ENCODE assay signal across 8 cellular contexts in the genomic region with DNA sequence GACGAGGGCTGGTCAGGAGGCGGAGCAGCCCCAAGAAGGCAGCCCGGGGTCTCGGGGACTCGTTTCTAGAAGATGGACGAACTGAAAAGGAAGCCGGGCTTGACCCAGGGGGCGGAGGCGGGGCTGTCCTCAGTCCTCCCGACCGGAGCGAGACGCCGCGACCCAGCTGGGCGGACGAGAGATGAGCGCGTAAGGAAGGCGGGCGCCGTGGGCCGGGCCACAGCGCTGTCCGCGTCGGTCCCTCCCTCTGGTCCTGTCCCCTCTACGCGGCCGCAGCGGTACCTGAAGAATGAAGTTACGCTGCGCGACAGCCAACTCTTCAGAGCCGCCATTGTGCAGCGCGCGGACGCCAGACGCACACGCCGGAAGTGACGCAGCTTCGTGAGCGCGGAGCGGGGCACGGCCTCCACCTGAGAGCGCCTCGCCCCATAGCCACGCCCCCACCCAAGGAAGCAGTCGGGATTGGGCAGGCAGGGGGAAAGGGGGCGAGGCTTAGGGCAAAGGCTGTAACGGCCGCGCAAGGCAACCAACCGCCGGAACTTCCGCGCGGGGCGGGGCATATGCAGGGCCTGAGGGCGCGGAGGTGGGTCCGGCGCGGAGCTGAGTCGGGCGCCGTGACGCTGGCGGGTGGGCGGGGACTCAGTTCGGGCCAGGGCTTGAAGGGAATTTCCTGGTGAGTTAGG. TPM values are rescaled to one million over a fixed set of nuclear protein-coding genes. Genes with fewer than 3 reads are reported as not detected.
DNase-seq lines count a peak whose midpoint lies in the region; ATAC-seq and TF ChIP-seq lines count a peak whose summit lies in the region.

A gene (minus strand): TSS at position 370 of the 683 bp plus-strand sequence. CDS start 38 bp downstream, at position 332.

- H3K9me3 ChIP-seq in HUES64 (ENCODE audit: insufficient read depth, low read depth, low read length) (no peaks in the 10 kb centered on the region), OCI-LY1 (ENCODE audit: low read length) (no peaks in the 10 kb centered on the region), mesodermal cell (ENCODE audit: control insufficient read depth, low read length) (no peaks in the 10 kb centered on the region)

- H3K4me1 ChIP-seq in HUES64 (ENCODE audit: insufficient read depth, low read length) (peaks cover 17% of the 10 kb centered on the region; the same call in 1 of the 2 replicates), OCI-LY1 (ENCODE audit: insufficient read depth, low read length, severe bottlenecking) (peaks cover 26% of the 10 kb centered on the region), mesodermal cell (ENCODE audit: control insufficient read depth, insufficient read depth, low read length, poor library complexity, severe bottlenecking) (peaks cover 21% of the 10 kb centered on the region)

- peak within 1 kb of the TSS; percentile 97 for H3K27ac Mint-ChIP-seq in Calu3 (ENCODE audit: unreplicated experiment)

- H3K27me3 Mint-ChIP-seq in Calu3 (ENCODE audit: unreplicated experiment) = no peaks in the 10 kb centered on the region

- H3K4me3 Mint-ChIP-seq in Calu3 (ENCODE audit: low read depth, unreplicated experiment) = peak within 1 kb of the TSS; percentile 99

- H3K4me3 ChIP-seq in HUES64 (ENCODE audit: low read length) (peak within 1 kb of the TSS; percentile 98), OCI-LY1 (ENCODE audit: low read depth, low read length, poor library complexity, severe bottlenecking) (peak within 1 kb of the TSS; percentile 81), mesodermal cell (ENCODE audit: extremely low read depth, insufficient read depth, low read length, poor library complexity, severe bottlenecking) (peak within 1 kb of the TSS; percentile 97)

- peak; percentile 92 for ATAC-seq in GM21447 (IDR thresholded peaks at IDR 0.05; ENCODE audit: unreplicated experiment)

- no peaks in the 10 kb centered on the region for H4K20me1 ChIP-seq in OCI-LY1 (ENCODE audit: insufficient read depth, low read length)

- DNase-seq in Calu3 = peak; percentile 100
- DNase-seq in activated CD8-positive, alpha-beta memory T cell treated with anti-CD3 and anti-CD28 coated beads, Interleukin-2, amount 50 U/mL, for 4 hours = peak; percentile 100
- peak; percentile 100 for DNase-seq in stimulated activated CD8-positive, alpha-beta memory T cell treated with anti-CD3 and anti-CD28 coated beads, Interleukin-15, amount 100 ng/mL, for 4 hours (ENCODE audit: low read depth in 2 of 2)

- H3K36me3 ChIP-seq in HUES64 (ENCODE audit: insufficient read depth, low read length) (peaks cover 40% of the 10 kb centered on the region), OCI-LY1 (ENCODE audit: insufficient read depth, low read length) (peaks cover 40% of the 10 kb centered on the region), mesodermal cell (ENCODE audit: control insufficient read depth, insufficient read depth, low read length) (peaks cover 48% of the 10 kb centered on the region)

- H3F3A ChIP-seq in OCI-LY1 (ENCODE audit: insufficient read depth, low read length) = no peaks in the 10 kb centered on the region

- CTCF ChIA-PET in Calu3 (lab: Charles Lee) = interaction anchor here (0.6 to 0.7 kb wide), 3 partner anchors 235 to 1923 kb away, joined by 3 to 8 read pairs (median 4); a partner anchor contains a TSS

- H3K79me2 ChIP-seq in OCI-LY1 (ENCODE audit: insufficient read depth, low read length) = peaks cover 20% of the 10 kb centered on the region

- H3K4me2 ChIP-seq in OCI-LY1 (ENCODE audit: low read length) = peak within 1 kb of the TSS; percentile 90

- BruUV-seq in Calu3 (replicated peaks; lab: Mats Ljungman, UMichigan) = no TSS peak

- H3K9me3 Mint-ChIP-seq in Calu3 (ENCODE audit: low read depth, unreplicated experiment) = no peaks in the 10 kb centered on the region

- 0 out of 2 replicates have a peak, but pooled peaks cover 5% of the 10 kb centered on the region for H3K27me3 ChIP-seq in HUES64 (ENCODE audit: insufficient read depth, low read length)
- H3K27me3 ChIP-seq in OCI-LY1 (ENCODE audit: insufficient read depth, low read length) = no peaks in the 10 kb centered on the region

- H3K36me3 Mint-ChIP-seq in Calu3 (ENCODE audit: insufficient read depth, unreplicated experiment) = peaks cover 50% of the 10 kb centered on the region

- in situ Hi-C loops in endometrial microvascular endothelial cells (cut with HindIII; ENCODE audit: inconsistent ontology term, low pct_unique_long_range_greater_than_20kb, low sequenced_read_pairs) = no loop called here

- H3K9me2 ChIP-seq in OCI-LY1 (ENCODE audit: low read depth, low read length) = no peaks in the 10 kb centered on the region

- intact Hi-C loops in Calu3 (cut with micrococcal nuclease; ENCODE audit: unreplicated experiment) = no loop called here

- H3K27ac ChIP-seq in HUES64 (ENCODE audit: low read depth, low read length) (peak within 1 kb of the TSS; percentile 98), OCI-LY1 (ENCODE audit: low read depth, low read length, poor library complexity, severe bottlenecking) (peak within 1 kb of the TSS; percentile 52), mesodermal cell (ENCODE audit: low read depth, low read length, severe bottlenecking) (peak within 1 kb of the TSS; percentile 98)

- H3K9ac ChIP-seq in HUES64 (ENCODE audit: low read depth, low read length) (peak within 1 kb of the TSS; percentile 90), OCI-LY1 (ENCODE audit: low read length) (peak within 1 kb of the TSS; percentile 82)

- H3K4me1 Mint-ChIP-seq in Calu3 (ENCODE audit: low read depth, unreplicated experiment) = peaks cover 15% of the 10 kb centered on the region

- WGBS in HUES64 = under 1% methylated on average over 74 of the region's 74 CpGs
- 0 to 1% methylated on average over 46 to 52 of the region's 74 CpGs for WGBS in mesodermal cell (ENCODE audit: insufficient coverage in 2 of 2), 2 experiments

- TF ChIP-seq CTCF in Calu3 (IDR thresholded peaks at IDR 0.05; ENCODE audit: unreplicated experiment) (no peak), OCI-LY1 (IDR thresholded peaks at IDR 0.05; ENCODE audit: low read length) (no peak)

- no peak within 1 kb of the TSS for H2AFZ ChIP-seq in OCI-LY1 (ENCODE audit: low read length)

RNA-seq across cellular contexts. Expression of the gene that starts here (rescaled TPM):
- total RNA-seq in Calu3 (2022) (68.7 and 71.9 TPM in 2 replicates), endometrial microvascular endothelial cells (ENCODE audit: inconsistent ontology term) (71.0 TPM)
- polyA plus RNA-seq in HUES64 (2013, experiment 1 of 2) = 61.7 TPM
- 63.4 TPM for polyA plus RNA-seq in HUES64 (2013, experiment 2 of 2)
- 70.3 TPM for polyA plus RNA-seq in mesodermal cell (2013, experiment 1 of 2)
- polyA plus RNA-seq in mesodermal cell (2013, experiment 2 of 2) = 61.7 TPM

Comparison
In these comparisons a context has a peak if more than half of its experiments do, and no peak if none do; other contexts are left out.
1. Peak in every context shown above with its lines: DNase-seq, ATAC-seq, H3K4me3 ChIP-seq and H3K27ac ChIP-seq.